Comparison of ENCODE assay signal across 20 cellular contexts in genomic region chr2:36270758-36271157, GRCh38.
DNase-seq lines count a peak whose midpoint lies in the region; ATAC-seq, FAIRE-seq and TF ChIP-seq lines count a peak whose summit lies in the region.
"Had no signal": no experiment of that assay in that cellular context is flagged by ENCODE, and none has a peak within 500 bp of the region (broad histone marks: within the 10 kb centered on the region; RNA-seq: fewer than 3 reads in every experiment).

No MANE protein-coding gene starts in this region.

- no peaks in the 10 kb centered on the region for H3K27me3 Mint-ChIP-seq in endothelial cell (ENCODE audit: unreplicated experiment)

- ATAC-seq in HG03175 (IDR thresholded peaks at IDR 0.05; ENCODE audit: unreplicated experiment), result no peak

- no peak overlapping the region for H3K4me3 Mint-ChIP-seq in endothelial cell (ENCODE audit: unreplicated experiment)

- H3K79me1 ChIP-seq in H1 (ENCODE audit: low read depth, low read length), result no peaks in the 10 kb centered on the region

- no peak overlapping the region for H3K23ac ChIP-seq in H1 (ENCODE audit: insufficient read length)

- no peak overlapping the region for H3K4ac ChIP-seq in H1 (replicated peaks; ENCODE audit: insufficient read length, low read depth, low read length)

- DNase-seq in H1 (ENCODE audit: low read depth in 1 of 2, low spot score in 2 of 2), result peak; percentile 58 to 74
- DNase-seq in sigmoid colon, result no peak
- no peak for DNase-seq in midbrain (lab: John Stamatoyannopoulos, UW)
- DNase-seq in endothelial cell (ENCODE audit: low spot score), result no peak
- DNase-seq: AML-193, DMS79, HCEC 1CT, NCI-H187 treated with DMSO at 0.1 percent for 48 hours, NCI-H226, NCI-H524, NCI-H82, RPMI8226, SHP77 treated with DMSO at 0.1 percent for 48 hours, SK-N-SH had no signal

- no peak overlapping the region for H3K14ac ChIP-seq in H1 (ENCODE audit: insufficient read length)

- H3K27me3 ChIP-seq in HUES6 (ENCODE audit: control insufficient read depth, insufficient read depth, low read length) (no peaks in the 10 kb centered on the region), H1 (replicated peaks in 1 of 4; ENCODE audit: control insufficient read depth in 3 of 4, extremely low read depth in 1 of 4, insufficient read depth in 3 of 4, low read length in 3 of 4) (no peaks in the 10 kb centered on the region), iPS-20b (ENCODE audit: insufficient read depth, low read length) (no peaks in the 10 kb centered on the region), sigmoid colon (no peaks in the 10 kb centered on the region)

- no peak overlapping the region for H2BK5ac ChIP-seq in H1 (ENCODE audit: low read depth, low read length)

- CTCF ChIA-PET in H1 (lab: Charles Lee; ENCODE audit: partially characterized antibody), result interaction anchor here (1.1 kb wide), 1 partner anchor 394 kb away, joined by 3 read pairs; no protein-coding TSS in a partner anchor

- H3K4me2 ChIP-seq in H1 (ENCODE audit: insufficient read depth in 1 of 2, low read depth in 2 of 2, low read length in 2 of 2), result peak overlapping the region; percentile 39 to 60; a peak in 3 of 4 replicates
- H3K4me2 ChIP-seq: KMS-11, SK-N-SH had no signal

- H2AFZ ChIP-seq in H1 (ENCODE audit: low read length), result no peak overlapping the region

- H2AK5ac ChIP-seq in H1 (ENCODE audit: low read depth, low read length), result no peak overlapping the region

- no peak overlapping the region for H2BK12ac ChIP-seq in H1 (ENCODE audit: low read depth, low read length)

- no peak overlapping the region for H4K5ac ChIP-seq in H1 (ENCODE audit: insufficient read length, low read depth, low read length)

- FAIRE-seq in H1 (lab: Jason Lieb, UNC), result peak; percentile 93
- FAIRE-seq: D721Med had no signal

- H3K4me1 ChIP-seq in HUES6 (ENCODE audit: control insufficient read depth, insufficient read depth, low read length) (peaks cover 34% of the 10 kb centered on the region), H1 (replicated peaks in 1 of 4; ENCODE audit: control insufficient read depth in 3 of 4, insufficient read depth in 4 of 4, low read length in 3 of 4) (peaks cover 0 to 12% (median 9%) of the 10 kb centered on the region in 4 experiments; a peak in 4 of 7 replicates), iPS-20b (ENCODE audit: insufficient read depth, low read length) (peaks cover 32% of the 10 kb centered on the region), sigmoid colon (no peaks in the 10 kb centered on the region)

- H3K18ac ChIP-seq in H1 (ENCODE audit: extremely low read depth, low read length), result no peak overlapping the region

- no peak overlapping the region for H4K91ac ChIP-seq in H1 (replicated peaks; ENCODE audit: insufficient read length, low read length)

- peak in 1 of 2 experiments; percentile 5; a peak in 1 of 4 replicates for TF ChIP-seq RAD21 in H1 (IDR thresholded peaks at IDR 0.05 in 1 of 2, conservative IDR thresholded peaks at IDR 0.05 in 1 of 2; ENCODE audit: low read depth in 2 of 2, low read length in 2 of 2)

- no peak overlapping the region for H3K27ac Mint-ChIP-seq in endothelial cell (ENCODE audit: unreplicated experiment)

- H4K20me1 ChIP-seq in H1 (replicated peaks in 1 of 2; ENCODE audit: control insufficient read depth in 1 of 2, insufficient read depth in 2 of 2, low read length in 2 of 2), result no peaks in the 10 kb centered on the region

- intact Hi-C loops in sigmoid colon (cut with DNase I), result no loop called here

- no peaks in the 10 kb centered on the region for H3K36me3 ChIP-seq in HUES6 (ENCODE audit: control insufficient read depth, insufficient read depth, low read length)
- no peaks in the 10 kb centered on the region for H3K36me3 ChIP-seq in H1 (ENCODE audit: control insufficient read depth in 2 of 4, insufficient read depth in 4 of 4, low read length in 3 of 4)
- H3K36me3 ChIP-seq in iPS-20b (ENCODE audit: insufficient read depth, low read depth, low read length), result no peaks in the 10 kb centered on the region
- H3K36me3 ChIP-seq in sigmoid colon, result no peaks in the 10 kb centered on the region

- peak in 1 of 2 experiments; percentile 51; a peak in 1 of 3 replicates for TF ChIP-seq EP300 in H1 (IDR thresholded peaks at IDR 0.05; ENCODE audit: borderline replicate concordance in 1 of 2, low read depth in 2 of 2, low read length in 2 of 2)
- TF ChIP-seq EP300 in sigmoid colon (IDR thresholded peaks at IDR 0.05), result no peak

- H2BK15ac ChIP-seq in H1 (ENCODE audit: low read length), result no peak overlapping the region

- TF ChIP-seq POLR2A in H1 (IDR thresholded peaks at IDR 0.05; ENCODE audit: control extremely low read depth in 1 of 2, low read depth in 2 of 2, low read length in 2 of 2) (no peak), sigmoid colon (IDR thresholded peaks at IDR 0.05) (no peak)

- H3K56ac ChIP-seq in H1 (replicated peaks; ENCODE audit: insufficient read length, low read depth, low read length), result no peak overlapping the region

- H3K4me3 ChIP-seq in HUES6 (ENCODE audit: low read depth, low read length) (no peak overlapping the region), H1 (ENCODE audit: extremely low read depth in 1 of 4, insufficient read depth in 2 of 4, low read depth in 3 of 4, low read length in 4 of 4) (peak overlapping the region in 1 of 4 experiments; percentile 26; a peak in 1 of 8 replicates), iPS-20b (ENCODE audit: low read length) (peak overlapping the region; percentile 40; the same call in 1 of the 2 replicates), sigmoid colon (no peak overlapping the region)

- H2BK120ac ChIP-seq in H1 (replicated peaks; ENCODE audit: low read depth, low read length), result no peak overlapping the region

- H3K79me2 ChIP-seq in H1 (ENCODE audit: control insufficient read depth in 1 of 2, insufficient read depth in 2 of 2, low read length in 2 of 2), result no peaks in the 10 kb centered on the region

- WGBS in H1 (ENCODE audit: extremely low coverage in 1 of 2, insufficient coverage in 1 of 2, insufficient read length in 1 of 2, insufficient replicate concordance in 2 of 2, low coverage in 1 of 2, low lambda C conversion rate in 2 of 2, missing lambda C conversion rate in 1 of 2), 2 experiments, result 2% methylated on average over 5 of the region's 5 CpGs; no CpG with 5 or more reads in 1 of the 2 experiments
- WGBS in sigmoid colon, 2 donors, result 73 to 78% methylated on average over 5 of the region's 5 CpGs

- no peaks in the 10 kb centered on the region; the same call in 1 of the 2 replicates for H3K23me2 ChIP-seq in H1 (ENCODE audit: low read depth, low read length)

- no peak overlapping the region for H2BK20ac ChIP-seq in H1 (ENCODE audit: low read length)

- POLR2A ChIA-PET in H1 (lab: Charles Lee; ENCODE audit: partially characterized antibody), result interaction anchor here (1.0 kb wide), 1 partner anchor 11 kb away, joined by 3 read pairs; no protein-coding TSS in a partner anchor

- TF ChIP-seq CTCF in H1 (IDR thresholded peaks at IDR 0.05; ENCODE audit: control extremely low read depth in 1 of 3, insufficient read depth in 1 of 3, low read depth in 1 of 3, low read length in 3 of 3) (no peak), sigmoid colon (IDR thresholded peaks at IDR 0.05) (no peak), endothelial cell (IDR thresholded peaks at IDR 0.05; ENCODE audit: unreplicated experiment) (no peak)

- no peaks in the 10 kb centered on the region for H3K36me3 Mint-ChIP-seq in endothelial cell (ENCODE audit: low read depth, unreplicated experiment)

- peaks cover under 1% of the 10 kb centered on the region for H3K9me3 Mint-ChIP-seq in endothelial cell (ENCODE audit: unreplicated experiment)

- no peak overlapping the region for H4K8ac ChIP-seq in H1 (ENCODE audit: extremely low read depth, insufficient read depth, low read length)

- no peak overlapping the region for H3K9ac ChIP-seq in HUES6 (ENCODE audit: low read length)
- no peak overlapping the region for H3K9ac ChIP-seq in H1 (replicated peaks in 1 of 4; ENCODE audit: extremely low read depth in 1 of 4, low read depth in 3 of 4, low read length in 3 of 4)
- peak overlapping the region; percentile 24; the same call in 1 of the 2 replicates for H3K9ac ChIP-seq in iPS-20b (ENCODE audit: low read depth, low read length)
- H3K9ac ChIP-seq: KMS-11, SK-N-SH had no signal

- H3K9me3 ChIP-seq in HUES6 (ENCODE audit: control insufficient read depth, insufficient read depth, low read depth, low read length) (no peaks in the 10 kb centered on the region; the same call in 1 of the 2 replicates), H1 (ENCODE audit: insufficient read depth in 2 of 2, low read depth in 1 of 2, low read length in 1 of 2) (no peaks in the 10 kb centered on the region), iPS-20b (ENCODE audit: insufficient read depth, low read depth, low read length) (no peaks in the 10 kb centered on the region), sigmoid colon (no peaks in the 10 kb centered on the region)

- peaks cover 15% of the 10 kb centered on the region for H3K4me1 Mint-ChIP-seq in endothelial cell (ENCODE audit: unreplicated experiment)

- H3K27ac ChIP-seq in HUES6 (ENCODE audit: low read depth, low read length) (peak overlapping the region; percentile 8; the same call in 1 of the 2 replicates), H1 (ENCODE audit: low read depth, low read length) (no peak overlapping the region), iPS-20b (ENCODE audit: low read length) (no peak overlapping the region), sigmoid colon (no peak overlapping the region)
- H3K27ac ChIP-seq: C4-2B, KMS-11 had no signal

TF ChIP-seq in H1, 55 proteins besides CTCF, POLR2A, EP300 and RAD21 (continues in another document):
- peak in 1 of 2 experiments; percentile 16 for TF ChIP-seq BCL11A (IDR thresholded peaks at IDR 0.05; ENCODE audit: low read depth in 2 of 2, low read length in 2 of 2)
- no peak for TF ChIP-seq TCF12 (IDR thresholded peaks at IDR 0.05; ENCODE audit: low read depth, low read length)
- peak; percentile 99 for TF ChIP-seq NANOG (IDR thresholded peaks at IDR 0.05; ENCODE audit: insufficient read depth, low read depth, low read length, poor library complexity, severe bottlenecking)
- TF ChIP-seq KDM1A (IDR thresholded peaks at IDR 0.05; ENCODE audit: borderline replicate concordance, low read length), result 0 out of 2 replicates have a peak, but pooled peaks have one; percentile 21
- no peak for TF ChIP-seq FOSL1 (IDR thresholded peaks at IDR 0.05; ENCODE audit: insufficient read depth, low read depth, low read length)
- peak; percentile 34; the same call in 1 of the 2 replicates for TF ChIP-seq MAX (IDR thresholded peaks at IDR 0.05)
- TF ChIP-seq YY1 (IDR thresholded peaks at IDR 0.05; ENCODE audit: low read depth, low read length), result 0 out of 2 replicates have a peak, but pooled peaks have one; percentile 43
- peak; percentile 81; a peak in 2 of 4 replicates for TF ChIP-seq HDAC2 (IDR thresholded peaks at IDR 0.05; ENCODE audit: borderline replicate concordance in 1 of 2, low read depth in 2 of 2, low read length in 2 of 2)

Comparison
In these comparisons a context has a peak if more than half of its experiments do, and no peak if none do; other contexts are left out.
1. DNase-seq: peak in H1 (2 of 2); none in sigmoid colon (single experiment), midbrain (single experiment) and endothelial cell (single experiment).